Comparison of ENCODE assay signal across 25 cellular contexts in the genomic region with DNA sequence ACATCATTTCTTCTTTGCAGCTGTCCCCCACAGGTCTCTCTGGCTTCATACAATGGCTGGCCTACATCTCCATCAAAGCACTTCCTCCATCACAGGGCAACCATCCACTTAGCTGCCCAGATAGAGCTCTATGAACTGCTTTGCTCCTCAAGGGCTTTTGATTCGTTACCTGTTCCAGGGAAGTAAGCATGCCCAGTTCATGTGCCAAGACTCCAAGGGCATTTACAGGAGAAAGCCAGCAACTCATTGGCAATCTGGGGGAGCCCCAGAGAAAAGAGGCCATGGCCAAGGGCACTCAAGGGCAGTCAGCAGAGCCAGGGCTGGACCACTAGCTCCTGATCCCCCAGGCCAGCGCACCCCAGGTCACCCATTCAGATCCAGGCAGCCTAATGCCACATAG.
"Had no signal": no experiment of that assay in that cellular context is flagged by ENCODE, and none has a peak within 500 bp of the region (broad histone marks: within the 10 kb centered on the region; RNA-seq: fewer than 3 reads in every experiment).

No MANE protein-coding gene starts in this region.

- H3K9me3 Mint-ChIP-seq: activated naive CD4-positive, alpha-beta T cell treated with anti-CD3 and anti-CD28 coated beads for 36 hours; central memory CD8-positive, alpha-beta T cell; T-cell had no signal

- H3K27me3 Mint-ChIP-seq: brain had no signal

- H3K4me3 Mint-ChIP-seq: activated CD8-positive, alpha-beta T cell treated with anti-CD3 and anti-CD28 coated beads, Interleukin-2, amount 10 ng/mL, durations not matched to agents 7 days and 5 days; activated naive CD4-positive, alpha-beta T cell treated with anti-CD3 and anti-CD28 coated beads for 36 hours; brain; central memory CD8-positive, alpha-beta T cell; IgD-negative memory B cell; T-cell; WTC11 had no signal

- DNase-seq: activated CD4-positive, alpha-beta T cell treated with anti-CD3 and anti-CD28 coated beads for 48 hours; activated CD4-positive, alpha-beta T cell treated with anti-CD3 and anti-CD28 coated beads, Interleukin-2, amount 50 U/mL, for 4 hours; activated CD4-positive, CD25-positive, alpha-beta regulatory T cell treated with anti-CD3 and anti-CD28 coated beads, Interleukin-2, amount 50 U/mL, for 72 hours; activated CD8-positive, alpha-beta memory T cell treated with anti-CD3 and anti-CD28 coated beads, Interleukin-2, amount 50 U/mL, for 48 hours; activated CD8-positive, alpha-beta T cell treated with anti-CD3 and anti-CD28 coated beads, Interleukin-2, amount 10 ng/mL, durations not matched to agents 7 days and 5 days; activated effector memory CD4-positive, alpha-beta T cell treated with anti-CD3 and anti-CD28 coated beads, Interleukin-2, amount 50 U/mL, for 16 hours; activated naive CD4-positive, alpha-beta T cell treated with anti-CD3 and anti-CD28 coated beads for 36 hours; activated T-cell treated with anti-CD3 and anti-CD28 coated beads, Interleukin-2, amount 50 U/mL, for 1 hour; amygdala; KG1; NCI-H1092; NCI-H1417 treated with DMSO at 0.1 percent for 48 hours; NCI-H1694; NCI-H2029; NCI-H2107; NCI-H345; NCI-H510A; NCI-H526 treated with DMSO at 0.1 percent for 48 hours; NCI-H82; SIG-M5; T-cell had no signal

- H3K4me1 Mint-ChIP-seq: brain had no signal

- H3K27ac Mint-ChIP-seq: activated CD8-positive, alpha-beta T cell treated with anti-CD3 and anti-CD28 coated beads, Interleukin-2, amount 10 ng/mL, durations not matched to agents 7 days and 5 days; activated naive CD4-positive, alpha-beta T cell treated with anti-CD3 and anti-CD28 coated beads for 36 hours; IgD-negative memory B cell; WTC11 had no signal
